ENCODE assay signal across 13 cellular contexts in the genomic region with DNA sequence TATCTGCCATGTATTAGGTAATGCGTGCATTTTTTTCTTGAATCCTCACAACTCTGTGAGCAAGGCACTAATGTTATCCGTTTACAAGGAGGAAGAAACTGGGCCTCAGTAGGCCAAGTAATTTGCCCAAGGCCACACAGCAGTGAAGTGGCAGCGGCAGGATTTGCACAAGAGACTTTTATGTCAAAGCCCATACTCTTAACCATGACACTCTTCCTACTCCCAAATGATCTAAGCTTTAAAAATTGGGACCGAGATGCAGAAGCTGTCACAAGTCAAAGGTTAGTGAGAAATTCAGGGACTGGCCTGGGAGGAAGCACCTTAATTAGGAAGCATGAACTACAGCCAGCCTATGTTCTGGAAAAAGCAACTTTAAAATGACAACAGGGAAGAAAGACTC. TPM values are rescaled to one million over a fixed set of nuclear protein-coding genes. Genes with fewer than 3 reads are reported as not detected.
DNase-seq lines count a peak whose midpoint lies in the region; ATAC-seq, FAIRE-seq and TF ChIP-seq lines count a peak whose summit lies in the region.
"Had no signal": no experiment of that assay in that cellular context is flagged by ENCODE, and none has a peak within 500 bp of the region (broad histone marks: within the 10 kb centered on the region; RNA-seq: fewer than 3 reads in every experiment).

No MANE protein-coding gene starts in this region.

- H3K4me1 Mint-ChIP-seq in naive thymus-derived CD8-positive, alpha-beta T cell, result peaks cover 32 to 89% (median 66%) of the 10 kb centered on the region in 4 donors

- TF ChIP-seq RAD21 in liver (IDR thresholded peaks at IDR 0.05) (no peak), HepG2 (CRISPR knock-in tag; IDR thresholded peaks at IDR 0.05) (no peak)

- no peak overlapping the region for H3K4me3 ChIP-seq in liver (ENCODE audit: low read depth in 1 of 3, low read length in 3 of 3)
- H3K4me3 ChIP-seq in HepG2 (replicated peaks in 1 of 3; ENCODE audit: insufficient read depth in 1 of 3, low read depth in 2 of 3, low read length in 3 of 3), result no peak overlapping the region

- no peaks in the 10 kb centered on the region for H4K20me1 ChIP-seq in HepG2 (ENCODE audit: insufficient read depth, low read length)

- peaks cover 0 to 2% (median 0%) of the 10 kb centered on the region in 4 donors for H3K36me3 ChIP-seq in liver (ENCODE audit: control insufficient read depth in 4 of 4, insufficient read depth in 3 of 4, low read depth in 1 of 4, low read length in 3 of 4)
- H3K36me3 ChIP-seq in HepG2 (replicated peaks in 1 of 2; ENCODE audit: control insufficient read depth in 1 of 2, insufficient read depth in 2 of 2, low read length in 2 of 2), result no peaks in the 10 kb centered on the region

- H3K27me3 ChIP-seq in liver (ENCODE audit: control insufficient read depth in 4 of 4, insufficient read depth in 4 of 4, low read length in 3 of 4), result no peaks in the 10 kb centered on the region
- no peaks in the 10 kb centered on the region for H3K27me3 ChIP-seq in HepG2 (ENCODE audit: control insufficient read depth in 1 of 2, insufficient read depth in 2 of 2, low read length in 2 of 2)

- H3K4me2 ChIP-seq in HepG2 (ENCODE audit: low read depth, low read length), result no peak overlapping the region

- CTCF ChIA-PET in HepG2 (lab: Yijun Ruan, JAX; ENCODE audit: low intra/inter-chr PET ratio, low total read pairs), result no interaction called here

- WGBS in liver, result 66% methylated on average over 4 of the region's 4 CpGs
- 79% methylated on average over 4 of the region's 4 CpGs for WGBS in HepG2 (ENCODE audit: low lambda C conversion rate)

- TF ChIP-seq CTCF in liver (IDR thresholded peaks at IDR 0.05; ENCODE audit: low read depth, low read length, missing input control), result no peak
- no peak for TF ChIP-seq CTCF in HepG2 (CRISPR knock-in tag; IDR thresholded peaks at IDR 0.05)
- no peak for TF ChIP-seq CTCF in GM13976 (IDR thresholded peaks at IDR 0.05; ENCODE audit: borderline replicate concordance, control extremely low read depth, extremely low read depth, insufficient read depth, missing control alignments)

- intact Hi-C loops in HepG2 (cut with micrococcal nuclease; ENCODE audit: unreplicated experiment), result no loop called here

- no peak for FAIRE-seq in HepG2 (lab: Jason Lieb, UNC)

- peaks cover 43% of the 10 kb centered on the region for H3K79me2 ChIP-seq in HepG2 (ENCODE audit: insufficient read depth, low read length)

- peaks cover 0 to 37% (median 0%) of the 10 kb centered on the region in 3 donors for H3K36me3 Mint-ChIP-seq in naive thymus-derived CD8-positive, alpha-beta T cell

- no TSS peak for BruUV-seq in HepG2 (replicated peaks; lab: Mats Ljungman, UMichigan)

- no peak overlapping the region for H3K9ac ChIP-seq in liver (ENCODE audit: low read depth in 1 of 2, low read length in 2 of 2)
- no peak overlapping the region for H3K9ac ChIP-seq in HepG2 (ENCODE audit: insufficient read depth, low read depth, low read length)

- POLR2A ChIA-PET in HepG2 (lab: Yijun Ruan, JAX), result interaction anchor here (1.6 kb wide), 1 partner anchor 13 kb away, joined by 4 read pairs; no protein-coding TSS in a partner anchor
- POLR2A ChIA-PET in naive thymus-derived CD8-positive, alpha-beta T cell (lab: Charles Lee), result interaction anchor here (0.6 to 1.2 kb wide), 6 partner anchors 10 to 46 kb away, joined by 3 to 8 read pairs (median 4); partner anchors contain the start of gene SPATA32

- no peaks in the 10 kb centered on the region for H3K27me3 Mint-ChIP-seq in naive thymus-derived CD8-positive, alpha-beta T cell

- no peaks in the 10 kb centered on the region for H3K9me3 Mint-ChIP-seq in naive thymus-derived CD8-positive, alpha-beta T cell

- DNase-seq in HepG2 (ENCODE audit: low spot score) (no peak), Kasumi-1 (lab: John Stamatoyannopoulos, UW) (no peak), GM13976 (ENCODE audit: low spot score) (no peak), hypothalamus (lab: John Stamatoyannopoulos, UW) (no peak)
- no peak for DNase-seq in naive thymus-derived CD8-positive, alpha-beta T cell
- DNase-seq: COR-L47; effector CD4-positive, alpha-beta T cell; hippocampal formation had no signal

- no peak for TF ChIP-seq POLR2A in HepG2 (IDR thresholded peaks at IDR 0.05; ENCODE audit: insufficient read depth in 1 of 2, low read depth in 2 of 2, low read length in 2 of 2)

- H3K4me3 Mint-ChIP-seq in naive thymus-derived CD8-positive, alpha-beta T cell, result peak overlapping the region in 1 of 10 donors; percentile 5

- H3K4me1 ChIP-seq in liver (ENCODE audit: control insufficient read depth in 4 of 4, insufficient read depth in 4 of 4, low read length in 3 of 4) (peaks cover 11 to 55% (median 36%) of the 10 kb centered on the region in 4 donors), HepG2 (ENCODE audit: insufficient read depth, low read length) (peaks cover 25% of the 10 kb centered on the region)

- in situ Hi-C loops in HepG2 (cut with HindIII; ENCODE audit: extremely low pct_ligation_motif_present, low pct_unique_long_range_greater_than_20kb) (no loop called here), GM13976 (cut with MboI; ENCODE audit: low sequenced_read_pairs, unreplicated experiment) (no loop called here)

- TF ChIP-seq EP300 in HepG2 (IDR thresholded peaks at IDR 0.05; ENCODE audit: low read depth in 2 of 2, low read length in 2 of 2), result no peak
- TF ChIP-seq EP300 in HepG2 (CRISPR knock-in tag; IDR thresholded peaks at IDR 0.05; ENCODE audit: borderline replicate concordance), result no peak

- H2AFZ ChIP-seq in HepG2 (ENCODE audit: low read length), result no peak overlapping the region

- H3K27ac Mint-ChIP-seq in naive thymus-derived CD8-positive, alpha-beta T cell, result peak overlapping the region in 6 of 10 donors; percentile 28 to 79 (median 60)

- H3K9me3 ChIP-seq in liver (ENCODE audit: control insufficient read depth in 4 of 4, low read length in 3 of 4), result no peaks in the 10 kb centered on the region
- H3K9me3 ChIP-seq in HepG2 (ENCODE audit: low read length), result no peaks in the 10 kb centered on the region

- ATAC-seq in HepG2 (no peak), HG03108 (IDR thresholded peaks at IDR 0.05; ENCODE audit: unreplicated experiment) (no peak)
- ATAC-seq in naive thymus-derived CD8-positive, alpha-beta T cell, result no peak

- H3K27ac ChIP-seq in liver (ENCODE audit: low read depth in 1 of 2, low read length in 2 of 2) (peak overlapping the region; percentile 81 to 95), HepG2 (ENCODE audit: extremely low read length, insufficient read depth, low read length) (no peak overlapping the region), angular gyrus (ENCODE audit: low read depth, low read length) (peak overlapping the region; percentile 2)
- H3K27ac ChIP-seq: VCaP had no signal

RNA-seq across cellular contexts. Expression of gene MAP3K14, which starts 10.7 kb away (rescaled TPM):
- total RNA-seq in liver, result 1 to 10 TPM; 1.2 to 7.8 TPM
- 1 to 10 TPM; 2.2 to 6.1 TPM for polyA plus RNA-seq in liver
- total RNA-seq in HepG2 (2016; rRNA removed; fragmentation: Illumina TruSeq; extraction: Trizol), result 1.2 and 2.6 TPM in 2 replicates
- total RNA-seq in HepG2 (2016; cell fraction: cytosol; rRNA removed; fragmentation: Illumina TruSeq; extraction: Trizol; ENCODE audit: low read depth), result 2.1 and 2.5 TPM in 2 replicates
- total RNA-seq in HepG2 (2016; cell fraction: insoluble cytoplasmic fraction; rRNA removed; fragmentation: Illumina TruSeq; extraction: Trizol), result 1.1 and 2.6 TPM in 2 replicates
- 2.1 and 2.4 TPM in 2 replicates for total RNA-seq in HepG2 (2016; cell fraction: membrane; rRNA removed; fragmentation: Illumina TruSeq; extraction: Trizol)
- 3.1 and 3.3 TPM in 2 replicates for total RNA-seq in HepG2 (2016; cell fraction: nucleus; rRNA removed; fragmentation: Illumina TruSeq; extraction: Trizol)
- polyA plus RNA-seq in HepG2 (2011; rRNA removed), result 2.6 and 4.0 TPM in 2 replicates
- 1.8 and 2.4 TPM in 2 replicates for polyA plus RNA-seq in HepG2 (2011; cell fraction: cytosol; rRNA removed)
- polyA plus RNA-seq in HepG2 (2011; cell fraction: nucleus; rRNA removed), result 10.1 and 10.7 TPM in 2 replicates
- 1.6 and 2.1 TPM in 2 replicates for polyA plus RNA-seq in HepG2 (2012)
- polyA plus RNA-seq in HepG2 (2016; cell fraction: cytosol; fragmentation: Illumina TruSeq; extraction: Trizol; ENCODE audit: low read depth), result 1.6 and 2.0 TPM in 2 replicates
- 1.3 and 1.9 TPM in 2 replicates for polyA plus RNA-seq in HepG2 (2016; cell fraction: insoluble cytoplasmic fraction; fragmentation: Illumina TruSeq; extraction: Trizol; ENCODE audit: low read depth)
- polyA plus RNA-seq in HepG2 (2016; cell fraction: membrane; fragmentation: Illumina TruSeq; extraction: Trizol; ENCODE audit: low read depth), result 1.6 and 2.3 TPM in 2 replicates
- 10.6 and 10.8 TPM in 2 replicates for polyA plus RNA-seq in HepG2 (2016; cell fraction: nucleus; fragmentation: Illumina TruSeq; extraction: Trizol; ENCODE audit: insufficient read depth, low read depth)
- 2.2 and 7.2 TPM in 2 replicates for polyA minus RNA-seq in HepG2 (2011; rRNA and poly(A)+ RNA removed; ENCODE audit: low replicate concordance)
- 0.40 and 0.44 TPM in 2 replicates for polyA minus RNA-seq in HepG2 (2011; cell fraction: cytosol; rRNA and poly(A)+ RNA removed)
- 3.2 and 3.7 TPM in 2 replicates for polyA minus RNA-seq in HepG2 (2011; cell fraction: nucleus; rRNA and poly(A)+ RNA removed)
- 10 to 100 TPM; 37.6 to 37.8 TPM for total RNA-seq in naive thymus-derived CD8-positive, alpha-beta T cell
- polyA plus RNA-seq in naive thymus-derived CD8-positive, alpha-beta T cell, result 1 to 10 TPM in 2 of 3 donors, under 1 TPM in 1; 0.73 to 7.2 (median 1.8) TPM

RNA-seq across cellular contexts. Expression of gene SPATA32, which starts 44.2 kb away (rescaled TPM):
- total RNA-seq in liver (not detected), HepG2 (2016; rRNA removed; fragmentation: Illumina TruSeq; extraction: Trizol) (not detected in 2 replicates)
- polyA plus RNA-seq in liver (not detected), HepG2 (2011; rRNA removed) (not detected in 2 replicates)
- total RNA-seq in HepG2 (2016; cell fraction: cytosol; rRNA removed; fragmentation: Illumina TruSeq; extraction: Trizol; ENCODE audit: low read depth), result not detected in 2 replicates
- not detected in 2 replicates for total RNA-seq in HepG2 (2016; cell fraction: insoluble cytoplasmic fraction; rRNA removed; fragmentation: Illumina TruSeq; extraction: Trizol)
- total RNA-seq in HepG2 (2016; cell fraction: membrane; rRNA removed; fragmentation: Illumina TruSeq; extraction: Trizol), result not detected in 2 replicates
- total RNA-seq in HepG2 (2016; cell fraction: nucleus; rRNA removed; fragmentation: Illumina TruSeq; extraction: Trizol), result not detected in 2 replicates
- not detected in 2 replicates for polyA plus RNA-seq in HepG2 (2011; cell fraction: cytosol; rRNA removed)
- polyA plus RNA-seq in HepG2 (2011; cell fraction: nucleus; rRNA removed), result not detected in 2 replicates
- not detected in 2 replicates for polyA plus RNA-seq in HepG2 (2012)
- not detected in 2 replicates for polyA plus RNA-seq in HepG2 (2016; cell fraction: cytosol; fragmentation: Illumina TruSeq; extraction: Trizol; ENCODE audit: low read depth)
- polyA plus RNA-seq in HepG2 (2016; cell fraction: insoluble cytoplasmic fraction; fragmentation: Illumina TruSeq; extraction: Trizol; ENCODE audit: low read depth), result not detected in 2 replicates
- polyA plus RNA-seq in HepG2 (2016; cell fraction: membrane; fragmentation: Illumina TruSeq; extraction: Trizol; ENCODE audit: low read depth), result not detected in 2 replicates
- polyA plus RNA-seq in HepG2 (2016; cell fraction: nucleus; fragmentation: Illumina TruSeq; extraction: Trizol; ENCODE audit: insufficient read depth, low read depth), result not detected in 2 replicates
- not detected in 2 replicates for polyA minus RNA-seq in HepG2 (2011; rRNA and poly(A)+ RNA removed; ENCODE audit: low replicate concordance)
- not detected in 2 replicates for polyA minus RNA-seq in HepG2 (2011; cell fraction: cytosol; rRNA and poly(A)+ RNA removed)
- polyA minus RNA-seq in HepG2 (2011; cell fraction: nucleus; rRNA and poly(A)+ RNA removed), result not detected in 2 replicates
- under 1 TPM; 0.47 to 0.75 TPM for total RNA-seq in naive thymus-derived CD8-positive, alpha-beta T cell
- under 1 TPM; 0.30 to 0.81 (median 0.44) TPM for polyA plus RNA-seq in naive thymus-derived CD8-positive, alpha-beta T cell
- total RNA-seq: mucosa of gallbladder had no signal

Comparison
In these comparisons a context has a peak if more than half of its experiments do, and no peak if none do; other contexts are left out.
1. RNA of gene MAP3K14, which starts 10.7 kb away (total RNA-seq): 37.6 to 37.8 TPM in naive thymus-derived CD8-positive, alpha-beta T cell; 1.2 to 7.8 TPM in liver and 1.1 to 3.3 TPM in HepG2; every median in the first group is over 4 times any median in the second.